In genomic region chr21:33339938-33340337, GRCh38 we compare ENCODE assay signal across 23 cellular contexts. TPM values are rescaled to one million over a fixed set of nuclear protein-coding genes. Genes with fewer than 3 reads are reported as not detected.
DNase-seq lines count a peak whose midpoint lies in the region; ATAC-seq, FAIRE-seq and TF ChIP-seq lines count a peak whose summit lies in the region.
"Had no signal": no experiment of that assay in that cellular context is flagged by ENCODE, and none has a peak within 500 bp of the region (broad histone marks: within the 10 kb centered on the region; RNA-seq: fewer than 3 reads in every experiment).

No MANE protein-coding gene starts in this region.

- peaks cover 8% of the 10 kb centered on the region for H3K79me2 ChIP-seq in GM12878 (ENCODE audit: control insufficient read depth, insufficient read depth, low read length)

- H2AFZ ChIP-seq in GM12878 (ENCODE audit: control insufficient read depth, low read depth, low read length): no peak overlapping the region

- CTCF ChIA-PET in activated CD4-positive, alpha-beta T cell treated with anti-CD3 and anti-CD28 coated beads for 36 hours (lab: Charles Lee): interaction anchor here (1.1 to 2.2 kb wide), 5 partner anchors 8 to 266 kb away, joined by 3 to 5 read pairs (median 5); partner anchors contain the start of gene IFNAR1
- CTCF ChIA-PET in GM12878 (lab: Yijun Ruan, JAX): interaction anchor here (1.2 to 3.3 kb wide), 8 partner anchors 9 to 266 kb away, joined by 4 to 27 read pairs (median 10); partner anchors contain the start of gene IFNAR1

- no peak for DNase-seq in activated CD4-positive, alpha-beta T cell treated with anti-CD3 and anti-CD28 coated beads for 36 hours
- DNase-seq in activated CD4-positive, alpha-beta T cell treated with anti-CD3 and anti-CD28 coated beads for 4 hours: no peak
- no peak for DNase-seq in GM12878 (ENCODE audit: low read depth, low spot score)
- no peak for DNase-seq in DMS 273 (lab: John Stamatoyannopoulos, UW; ENCODE audit: unreplicated experiment)
- no peak for DNase-seq in prostate gland (ENCODE audit: low spot score)
- DNase-seq: activated CD4-positive, alpha-beta T cell treated with anti-CD3 and anti-CD28 coated beads, Interleukin-2, amount 10 ng/mL, durations not matched to agents 7 days and 5 days; activated CD8-positive, alpha-beta memory T cell treated with anti-CD3 and anti-CD28 coated beads, Interleukin-2, amount 10 ng/mL, durations not matched to agents 7 days and 5 days; activated naive CD8-positive, alpha-beta T cell treated with anti-CD3 and anti-CD28 coated beads, Interleukin-2, amount 10 ng/mL, durations not matched to agents 7 days and 5 days; EL; GOT3; kidney; NCI-H1694; NCI-H69; stimulated activated CD4-positive, alpha-beta T cell treated with anti-CD3 and anti-CD28 coated beads, Interleukin-4, amount 100 ng/mL, for 1 hour; stimulated activated naive CD8-positive, alpha-beta T cell treated with anti-CD3 and anti-CD28 coated beads, Interleukin-15, amount 100 ng/mL, for 72 hours; SW 1271; trophoblast cell had no signal

- peaks cover 21% of the 10 kb centered on the region for H3K4me1 ChIP-seq in GM12878 (ENCODE audit: control insufficient read depth, insufficient read depth, low read length)
- peaks cover 16 to 19% of the 10 kb centered on the region in 2 experiments for H3K4me1 ChIP-seq in neutrophil (ENCODE audit: control insufficient read depth in 1 of 2, insufficient read depth in 1 of 2, low read depth in 1 of 2, low read length in 1 of 2)
- H3K4me1 ChIP-seq in prostate gland (replicated peaks): no peaks in the 10 kb centered on the region

- no peak for FAIRE-seq in GM12878 (lab: Jason Lieb, UNC)
- FAIRE-seq: D721Med, kidney had no signal

- peak overlapping the region; percentile 19 for H3K27ac Mint-ChIP-seq in activated CD4-positive, alpha-beta T cell treated with anti-CD3 and anti-CD28 coated beads for 36 hours
- peak overlapping the region; percentile 57 to 90 (median 64) for H3K27ac Mint-ChIP-seq in IgD-negative memory B cell
- H3K27ac Mint-ChIP-seq: activated CD4-positive, alpha-beta T cell treated with anti-CD3 and anti-CD28 coated beads, Interleukin-2, amount 10 ng/mL, durations not matched to agents 7 days and 5 days; activated CD8-positive, alpha-beta memory T cell treated with anti-CD3 and anti-CD28 coated beads, Interleukin-2, amount 10 ng/mL, durations not matched to agents 7 days and 5 days; activated naive CD8-positive, alpha-beta T cell treated with anti-CD3 and anti-CD28 coated beads, Interleukin-2, amount 10 ng/mL, durations not matched to agents 7 days and 5 days had no signal

- ATAC-seq in activated CD4-positive, alpha-beta T cell treated with anti-CD3 and anti-CD28 coated beads for 36 hours: no peak
- ATAC-seq in GM12878 (peak; percentile 31; the same call in 2 of the 3 replicates), HG02588 (IDR thresholded peaks at IDR 0.05; ENCODE audit: unreplicated experiment) (no peak)
- ATAC-seq: activated CD8-positive, alpha-beta memory T cell treated with anti-CD3 and anti-CD28 coated beads, Interleukin-2, amount 10 ng/mL, durations not matched to agents 7 days and 5 days; stimulated activated naive CD8-positive, alpha-beta T cell treated with anti-CD3 and anti-CD28 coated beads, Interleukin-15, amount 100 ng/mL, for 72 hours had no signal

- in situ Hi-C loops in GM12878 (cut with MboI): no loop called here

- no peak overlapping the region for H3K4me3 Mint-ChIP-seq in activated CD4-positive, alpha-beta T cell treated with anti-CD3 and anti-CD28 coated beads for 36 hours
- H3K4me3 Mint-ChIP-seq in IgD-negative memory B cell: peak overlapping the region in 3 of 4 donors; percentile 61 to 74 (median 62)
- H3K4me3 Mint-ChIP-seq: activated CD4-positive, alpha-beta T cell treated with anti-CD3 and anti-CD28 coated beads, Interleukin-2, amount 10 ng/mL, durations not matched to agents 7 days and 5 days; activated CD8-positive, alpha-beta memory T cell treated with anti-CD3 and anti-CD28 coated beads, Interleukin-2, amount 10 ng/mL, durations not matched to agents 7 days and 5 days; activated naive CD8-positive, alpha-beta T cell treated with anti-CD3 and anti-CD28 coated beads, Interleukin-2, amount 10 ng/mL, durations not matched to agents 7 days and 5 days; stimulated activated naive CD8-positive, alpha-beta T cell treated with anti-CD3 and anti-CD28 coated beads, Interleukin-15, amount 100 ng/mL, for 72 hours had no signal

- SMC1A ChIA-PET in GM12878 (lab: Charles Lee; ENCODE audit: uncharacterized antibody, unreplicated experiment): interaction anchor here (0.7 to 3.1 kb wide), 9 partner anchors 8 to 143 kb away, joined by 3 to 19 read pairs (median 5); partner anchors contain the start of gene IFNAR1

- no peak for TF ChIP-seq EP300 in GM12878 (IDR thresholded peaks at IDR 0.05; ENCODE audit: borderline replicate concordance in 1 of 2, control insufficient read depth in 1 of 2, low read depth in 2 of 2, low read length in 2 of 2)

- peaks cover 7% of the 10 kb centered on the region for H3K4me1 Mint-ChIP-seq in activated CD4-positive, alpha-beta T cell treated with anti-CD3 and anti-CD28 coated beads for 36 hours
- peaks cover 20 to 24% (median 20%) of the 10 kb centered on the region in 3 donors for H3K4me1 Mint-ChIP-seq in IgD-negative memory B cell

- WGBS in GM12878 (ENCODE audit: insufficient coverage, insufficient replicate concordance, low lambda C conversion rate, missing lambda C conversion rate): 57% methylated on average over 1 of the region's 2 CpGs
- WGBS in prostate gland: 47% methylated on average over 2 of the region's 2 CpGs

- H3K36me3 Mint-ChIP-seq in activated CD4-positive, alpha-beta T cell treated with anti-CD3 and anti-CD28 coated beads for 36 hours (ENCODE audit: low read depth): peaks cover 19% of the 10 kb centered on the region
- H3K36me3 Mint-ChIP-seq in IgD-negative memory B cell: peaks cover 8% of the 10 kb centered on the region

- H3K36me3 ChIP-seq in GM12878 (ENCODE audit: control insufficient read depth in 2 of 2, insufficient read depth in 2 of 2, low read length in 1 of 2): peaks cover 4 to 23% of the 10 kb centered on the region in 2 experiments
- peaks cover 48% of the 10 kb centered on the region for H3K36me3 ChIP-seq in neutrophil
- no peaks in the 10 kb centered on the region for H3K36me3 ChIP-seq in prostate gland

- POLR2A ChIA-PET in activated CD4-positive, alpha-beta T cell treated with anti-CD3 and anti-CD28 coated beads for 36 hours (lab: Charles Lee): no interaction called here
- POLR2A ChIA-PET in GM12878 (lab: Charles Lee): interaction anchor here (0.6 to 1.7 kb wide), 9 partner anchors 9 to 124 kb away, joined by 3 to 7 read pairs (median 3); partner anchors contain the start of genes IFNAR1 and IL10RB

- H3K4me3 ChIP-seq in GM12878 (no peak overlapping the region), neutrophil (ENCODE audit: low read depth in 1 of 2, low read length in 1 of 2) (no peak overlapping the region), prostate gland (no peak overlapping the region)
- H3K4me3 ChIP-seq: esophagus muscularis mucosa had no signal

- no peak for TF ChIP-seq RAD21 in GM12878 (IDR thresholded peaks at IDR 0.05; ENCODE audit: insufficient read depth, low read depth, low read length)

- H3K4me2 ChIP-seq in GM12878 (ENCODE audit: control insufficient read depth, insufficient read depth): peak overlapping the region; percentile 44; the same call in 1 of the 2 replicates

- intact Hi-C loops in activated CD4-positive, alpha-beta T cell treated with anti-CD3 and anti-CD28 coated beads for 36 hours (cut with DNase I, micrococcal nuclease): no loop called here
- intact Hi-C loops in GM12878 (cut with micrococcal nuclease; ENCODE audit: unreplicated experiment) (no loop called here), prostate gland (cut with DNase I) (no loop called here)

- H3K27me3 ChIP-seq in GM12878 (replicated peaks in 1 of 2; ENCODE audit: control insufficient read depth in 2 of 2, insufficient read depth in 2 of 2, low read length in 1 of 2) (no peaks in the 10 kb centered on the region), neutrophil (no peaks in the 10 kb centered on the region), prostate gland (replicated peaks; ENCODE audit: insufficient read depth) (no peaks in the 10 kb centered on the region)
- H3K27me3 ChIP-seq: esophagus muscularis mucosa had no signal

- H3K9me3 Mint-ChIP-seq in activated CD4-positive, alpha-beta T cell treated with anti-CD3 and anti-CD28 coated beads for 36 hours (ENCODE audit: low read depth): no peaks in the 10 kb centered on the region
- H3K9me3 Mint-ChIP-seq in IgD-negative memory B cell: no peaks in the 10 kb centered on the region
- H3K9me3 Mint-ChIP-seq: activated CD4-positive, alpha-beta T cell treated with anti-CD3 and anti-CD28 coated beads, Interleukin-2, amount 10 ng/mL, durations not matched to agents 7 days and 5 days; stimulated activated naive CD8-positive, alpha-beta T cell treated with anti-CD3 and anti-CD28 coated beads, Interleukin-15, amount 100 ng/mL, for 72 hours had no signal

- TF ChIP-seq POLR2A in GM12878 (IDR thresholded peaks at IDR 0.05; ENCODE audit: low read depth, low read length): no peak
- TF ChIP-seq POLR2A in prostate gland (IDR thresholded peaks at IDR 0.05): no peak

- TF ChIP-seq CTCF in GM12878 (IDR thresholded peaks at IDR 0.05 in 2 of 3, conservative IDR thresholded peaks at IDR 0.05 in 1 of 3; ENCODE audit: control insufficient read depth in 2 of 3, extremely low read depth in 1 of 3, insufficient read depth in 1 of 3, low read depth in 3 of 3, low read length in 3 of 3) (no peak), neutrophil (IDR thresholded peaks at IDR 0.05) (no peak), prostate gland (IDR thresholded peaks at IDR 0.05) (no peak)

- no peaks in the 10 kb centered on the region for H4K20me1 ChIP-seq in GM12878 (ENCODE audit: control insufficient read depth, insufficient read depth)

- H3K27ac ChIP-seq in GM12878 (ENCODE audit: control insufficient read depth, insufficient read depth) (peak overlapping the region; percentile 61), neutrophil (peak overlapping the region; percentile 69), prostate gland (no peak overlapping the region)
- H3K27ac ChIP-seq: esophagus muscularis mucosa, HL-60 had no signal

- RAD21 ChIA-PET in GM12878 (lab: Charles Lee; ENCODE audit: unreplicated experiment): interaction anchor here (0.6 to 2.8 kb wide), 8 partner anchors 8 to 215 kb away, joined by 3 to 10 read pairs (median 3); partner anchors contain the start of gene IFNAR1

- no peak overlapping the region for H3K9ac ChIP-seq in GM12878 (ENCODE audit: control insufficient read depth, insufficient read depth, low read length)

- BruUV-seq in GM12878 (replicated peaks; lab: Mats Ljungman, UMichigan): no TSS peak

- no peaks in the 10 kb centered on the region for H3K27me3 Mint-ChIP-seq in activated CD4-positive, alpha-beta T cell treated with anti-CD3 and anti-CD28 coated beads for 36 hours
- H3K27me3 Mint-ChIP-seq in IgD-negative memory B cell: no peaks in the 10 kb centered on the region
- H3K27me3 Mint-ChIP-seq: activated CD4-positive, alpha-beta T cell treated with anti-CD3 and anti-CD28 coated beads, Interleukin-2, amount 10 ng/mL, durations not matched to agents 7 days and 5 days; activated CD8-positive, alpha-beta memory T cell treated with anti-CD3 and anti-CD28 coated beads, Interleukin-2, amount 10 ng/mL, durations not matched to agents 7 days and 5 days; activated naive CD8-positive, alpha-beta T cell treated with anti-CD3 and anti-CD28 coated beads, Interleukin-2, amount 10 ng/mL, durations not matched to agents 7 days and 5 days; stimulated activated naive CD8-positive, alpha-beta T cell treated with anti-CD3 and anti-CD28 coated beads, Interleukin-15, amount 100 ng/mL, for 72 hours had no signal

- H3K9me3 ChIP-seq in GM12878 (replicated peaks; ENCODE audit: control insufficient read depth, insufficient read depth, low read length) (no peaks in the 10 kb centered on the region), neutrophil (no peaks in the 10 kb centered on the region), prostate gland (no peaks in the 10 kb centered on the region)
- H3K9me3 ChIP-seq: esophagus muscularis mucosa had no signal

RNA-seq across cellular contexts. Expression of gene IFNAR1, which starts 15.2 kb away (rescaled TPM):
- 10 to 100 TPM; 21.8 to 29.6 TPM for total RNA-seq in activated CD4-positive, alpha-beta T cell treated with anti-CD3 and anti-CD28 coated beads for 36 hours
- 93.6 TPM for polyA plus RNA-seq in IgD-negative memory B cell
- 28.3 and 29.7 TPM in 2 replicates for total RNA-seq in GM12878 (2013; cell fraction: nucleolus; rRNA removed)
- total RNA-seq in GM12878 (2014; rRNA removed): 17.0 and 17.3 TPM in 2 replicates
- 17.0 and 19.0 TPM in 2 replicates for total RNA-seq in GM12878 (2014; rRNA removed; fragmentation: Illumina TruSeq; extraction: Trizol)
- total RNA-seq in GM12878 (2021): 33.2 and 35.5 TPM in 2 replicates
- 18.0 TPM for polyA plus RNA-seq in GM12878 (2011; ENCODE audit: low read depth)
- polyA plus RNA-seq in GM12878 (2011; rRNA removed): 12.2 and 17.6 TPM in 2 replicates
- polyA plus RNA-seq in GM12878 (2011; cell fraction: cytosol; rRNA removed): 6.8 and 11.1 TPM in 2 replicates
- polyA plus RNA-seq in GM12878 (2011; cell fraction: nucleus; rRNA removed): 4.0 and 5.0 TPM in 2 replicates
- polyA plus RNA-seq in GM12878 (2012): 26.3 and 34.8 TPM in 2 replicates
- polyA plus RNA-seq in GM12878 (2014; fragmentation: Illumina TruSeq; extraction: Trizol): 23.6 and 28.6 TPM in 2 replicates
- 10 to 100 TPM; 25.6 to 30.9 TPM for polyA plus RNA-seq in GM12878 (2014; fragmentation: Nextera tagmentation; extraction: Ambion mirVana)
- polyA plus RNA-seq in GM12878 (2014; rRNA removed): 10.9 and 12.0 TPM in 2 replicates
- polyA plus RNA-seq in GM12878 (2016; fragmentation: Nextera tagmentation; extraction: Ambion mirVana): 10 to 100 TPM; 55.3 to 62.4 TPM
- 17.7 and 17.8 TPM in 2 replicates for polyA minus RNA-seq in GM12878 (2011; rRNA and poly(A)+ RNA removed)
- 9.8 and 11.4 TPM in 2 replicates for polyA minus RNA-seq in GM12878 (2011; cell fraction: cytosol; rRNA and poly(A)+ RNA removed)
- polyA minus RNA-seq in GM12878 (2011; cell fraction: nucleus; rRNA and poly(A)+ RNA removed): 5.9 and 9.6 TPM in 2 replicates
- 10 to 100 TPM; 29.8 to 34.4 TPM for total RNA-seq in prostate gland

Comparison
In these comparisons a context has a peak if more than half of its experiments do, and no peak if none do; other contexts are left out.
1. H3K27ac ChIP-seq: peak in GM12878 (single experiment) and neutrophil (single experiment); none in prostate gland (0 of 2).